In the genomic region with DNA sequence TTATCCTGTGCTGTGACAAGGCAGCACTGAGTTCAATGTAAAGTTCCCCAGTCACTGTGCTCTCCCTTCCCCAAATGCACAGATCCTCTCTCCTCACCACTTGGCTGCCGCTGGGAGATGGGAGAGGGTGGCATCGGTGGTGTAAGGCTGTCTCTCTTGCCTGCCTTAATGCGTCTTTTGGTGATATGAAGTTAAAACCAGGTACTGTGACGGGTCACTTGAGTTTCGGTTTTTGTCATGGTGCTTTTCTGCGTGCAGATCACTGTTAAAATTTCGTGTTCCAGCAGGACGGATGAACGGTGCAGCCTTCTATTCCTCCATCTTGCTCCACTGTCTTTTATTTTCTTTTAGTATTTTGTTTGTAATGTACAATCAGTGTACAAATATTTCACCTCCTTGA, we compare ENCODE assay signal across 17 cellular contexts. TPM values are rescaled to one million over a fixed set of nuclear protein-coding genes. Genes with fewer than 3 reads are reported as not detected.
DNase-seq lines count a peak whose midpoint lies in the region; ATAC-seq, FAIRE-seq and TF ChIP-seq lines count a peak whose summit lies in the region.
"Had no signal": no experiment of that assay in that cellular context is flagged by ENCODE, and none has a peak within 500 bp of the region (broad histone marks: within the 10 kb centered on the region; RNA-seq: fewer than 3 reads in every experiment).

No MANE protein-coding gene starts in this region.

- TF ChIP-seq CTCF in DND-41 (IDR thresholded peaks at IDR 0.05; ENCODE audit: borderline replicate concordance, extremely low read depth, low read length, poor library complexity, severe bottlenecking) (no peak), OCI-LY3 (IDR thresholded peaks at IDR 0.05; ENCODE audit: low read depth, low read length) (no peak)

- no peaks in the 10 kb centered on the region for H3K36me3 ChIP-seq in DND-41 (ENCODE audit: insufficient read depth, low read length)
- H3K36me3 ChIP-seq in OCI-LY3 (replicated peaks; ENCODE audit: low read depth, low read length): no peaks in the 10 kb centered on the region
- H3K36me3 ChIP-seq: upper lobe of left lung had no signal

- H3K4me2 ChIP-seq in DND-41 (ENCODE audit: insufficient read depth, low read length): no peak overlapping the region
- H3K4me2 ChIP-seq in OCI-LY3 (ENCODE audit: low read length): peak overlapping the region; percentile 60

- FAIRE-seq in H54 (lab: Jason Lieb, UNC) (no peak), frontal cortex (lab: Jason Lieb, UNC) (no peak)

- H2AFZ ChIP-seq in DND-41 (ENCODE audit: low read depth, low read length): no peak overlapping the region
- no peak overlapping the region for H2AFZ ChIP-seq in OCI-LY3 (ENCODE audit: low read depth, low read length)
- H2AFZ ChIP-seq: parathyroid adenoma had no signal

- H3K9me3 ChIP-seq in DND-41 (ENCODE audit: insufficient read depth, low read length, severe bottlenecking) (no peaks in the 10 kb centered on the region), OCI-LY3 (ENCODE audit: insufficient read depth, low read length) (no peaks in the 10 kb centered on the region)
- H3K9me3 ChIP-seq: upper lobe of left lung had no signal

- TF ChIP-seq POLR2A in H54 (IDR thresholded peaks at IDR 0.05; ENCODE audit: low read depth, low read length): no peak

- peaks cover 16% of the 10 kb centered on the region for H3K4me1 Mint-ChIP-seq in activated T-cell treated with anti-CD3 and anti-CD28 coated beads, Interleukin-2, amount 50 U/mL, for 4 hours (ENCODE audit: low read depth)

- no peaks in the 10 kb centered on the region for H3K36me3 Mint-ChIP-seq in activated T-cell treated with anti-CD3 and anti-CD28 coated beads, Interleukin-2, amount 50 U/mL, for 4 hours (ENCODE audit: insufficient read depth)

- H3K27ac ChIP-seq in DND-41 (ENCODE audit: low read length) (peak overlapping the region; percentile 6; the same call in 1 of the 2 replicates), OCI-LY3 (ENCODE audit: low read length) (no peak overlapping the region)
- H3K27ac ChIP-seq: parathyroid adenoma, upper lobe of left lung, VCaP had no signal

- H3K4me3 ChIP-seq in DND-41 (ENCODE audit: low read depth in 1 of 2, low read length in 2 of 2) (no peak overlapping the region), OCI-LY3 (ENCODE audit: low read length) (peak overlapping the region; percentile 16; the same call in 1 of the 2 replicates)
- H3K4me3 ChIP-seq: skin epidermis, upper lobe of left lung had no signal

- H3K79me2 ChIP-seq in DND-41 (ENCODE audit: insufficient read depth, low read length) (no peaks in the 10 kb centered on the region), OCI-LY3 (ENCODE audit: low read length) (no peaks in the 10 kb centered on the region)
- H3K79me2 ChIP-seq: parathyroid adenoma had no signal

- peaks cover 7% of the 10 kb centered on the region for H3K9me3 Mint-ChIP-seq in activated T-cell treated with anti-CD3 and anti-CD28 coated beads, Interleukin-2, amount 50 U/mL, for 4 hours

- H4K20me1 ChIP-seq in DND-41 (ENCODE audit: insufficient read depth, low read length) (no peaks in the 10 kb centered on the region), OCI-LY3 (ENCODE audit: insufficient read depth, low read length) (no peaks in the 10 kb centered on the region)

- H3K27me3 ChIP-seq in DND-41 (ENCODE audit: insufficient read depth, low read length, poor library complexity) (no peaks in the 10 kb centered on the region), OCI-LY3 (ENCODE audit: low read depth, low read length) (peaks cover 27% of the 10 kb centered on the region)
- H3K27me3 ChIP-seq: upper lobe of left lung had no signal

- no peak overlapping the region for H3K4me3 Mint-ChIP-seq in activated T-cell treated with anti-CD3 and anti-CD28 coated beads, Interleukin-2, amount 50 U/mL, for 4 hours

- ATAC-seq in DND-41 (ENCODE audit: insufficient read depth, low read depth) (no peak), GM19351 (IDR thresholded peaks at IDR 0.05; ENCODE audit: unreplicated experiment) (peak; percentile 80), HG02870 (IDR thresholded peaks at IDR 0.05; ENCODE audit: unreplicated experiment) (peak; percentile 79)
- ATAC-seq in activated T-cell treated with anti-CD3 and anti-CD28 coated beads, Interleukin-2, amount 50 U/mL, for 4 hours: no peak
- ATAC-seq: left lobe of liver had no signal

- no peaks in the 10 kb centered on the region for H3K27me3 Mint-ChIP-seq in activated T-cell treated with anti-CD3 and anti-CD28 coated beads, Interleukin-2, amount 50 U/mL, for 4 hours (ENCODE audit: low read depth)

- DNase-seq in DND-41 (no peak), GM19238 (ENCODE audit: insufficient read length, low spot score) (no peak), H54 (ENCODE audit: insufficient read length, low spot score) (no peak), frontal cortex (ENCODE audit: low spot score in 2 of 2) (no peak)
- no peak for DNase-seq in activated T-cell treated with anti-CD3 and anti-CD28 coated beads, Interleukin-2, amount 50 U/mL, for 4 hours
- DNase-seq: activated naive CD4-positive, alpha-beta T cell treated with Interleukin-2 at 50 U/mL for 16 hours; NCI-H1694; NCI-H510A; stimulated activated naive CD4-positive, alpha-beta T cell treated with Interleukin-2 at 50 U/mL for 16 hours had no signal

- H3K9ac ChIP-seq in DND-41 (ENCODE audit: low read depth, low read length) (no peak overlapping the region), OCI-LY3 (ENCODE audit: low read length) (no peak overlapping the region)
- H3K9ac ChIP-seq: parathyroid adenoma had no signal

- peaks cover 12% of the 10 kb centered on the region for H3K4me1 ChIP-seq in DND-41 (ENCODE audit: insufficient read depth, low read length)
- peaks cover 11% of the 10 kb centered on the region for H3K4me1 ChIP-seq in OCI-LY3 (ENCODE audit: low read length)
- H3K4me1 ChIP-seq: parathyroid adenoma, upper lobe of left lung had no signal

RNA-seq across cellular contexts. Expression of a gene that starts 18.6 kb away (rescaled TPM):
- 10 to 100 TPM in 2 of 3 donors, 1 to 10 TPM in 1; 8.3 to 13.1 (median 10.2) TPM for total RNA-seq in activated T-cell treated with anti-CD3 and anti-CD28 coated beads, Interleukin-2, amount 50 U/mL, for 4 hours
- total RNA-seq in frontal cortex: 1.2 TPM

Comparison
In these comparisons a context has a peak if more than half of its experiments do, and no peak if none do; other contexts are left out.
1. ATAC-seq: peak in GM19351 (single experiment) and HG02870 (single experiment); none in DND-41 (single experiment) and activated T-cell treated with anti-CD3 and anti-CD28 coated beads, Interleukin-2, amount 50 U/mL, for 4 hours (0 of 2).